Comparison of ENCODE assay signal across 9 cellular contexts in the genomic region with DNA sequence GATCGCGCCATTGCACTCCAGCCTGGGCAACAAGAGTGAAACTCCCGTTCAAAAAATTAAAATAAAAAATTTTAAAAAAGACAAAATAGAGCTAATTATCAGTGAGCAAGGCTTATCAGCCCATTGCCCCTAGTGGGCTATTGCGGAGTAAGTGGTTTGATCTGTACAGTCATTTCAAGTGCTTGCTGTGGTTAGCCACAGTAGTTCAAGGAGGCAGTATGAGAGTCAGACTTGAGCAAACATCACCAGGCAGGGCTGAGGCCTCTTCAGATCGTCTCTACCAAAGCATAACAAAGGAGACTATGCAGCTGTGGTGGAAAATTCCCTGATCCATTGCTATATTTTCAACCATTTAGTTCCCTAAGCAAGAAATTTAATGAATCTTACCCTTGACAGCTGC. TPM values are rescaled to one million over a fixed set of nuclear protein-coding genes. Genes with fewer than 3 reads are reported as not detected.
DNase-seq lines count a peak whose midpoint lies in the region; ATAC-seq and TF ChIP-seq lines count a peak whose summit lies in the region.
"Had no signal": no experiment of that assay in that cellular context is flagged by ENCODE, and none has a peak within 500 bp of the region (broad histone marks: within the 10 kb centered on the region; RNA-seq: fewer than 3 reads in every experiment).

No MANE protein-coding gene starts in this region.

- no peaks in the 10 kb centered on the region for H3K36me3 ChIP-seq in thyroid gland

- WGBS in thyroid gland, 2 donors, result 55 to 57% methylated on average over 5 of the region's 5 CpGs

- peak; percentile 71 for ATAC-seq in CD4-positive, alpha-beta T cell (ENCODE audit: poor library complexity)
- peak; percentile 90 for ATAC-seq in GM19023 (IDR thresholded peaks at IDR 0.05; ENCODE audit: unreplicated experiment)
- peak; percentile 90 for ATAC-seq in HG03064 (IDR thresholded peaks at IDR 0.05; ENCODE audit: low read depth, unreplicated experiment)

- no peak for TF ChIP-seq CTCF in CD4-positive, alpha-beta T cell (IDR thresholded peaks at IDR 0.05)
- peak; percentile 47 for TF ChIP-seq CTCF in chondrocyte (IDR thresholded peaks at IDR 0.05)
- peak in 4 of 6 experiments; percentile 20 to 38 (median 28) for TF ChIP-seq CTCF in thyroid gland (IDR thresholded peaks at IDR 0.05)
- TF ChIP-seq CTCF in coronary artery (IDR thresholded peaks at IDR 0.05), result no peak

- CTCF ChIA-PET in CD4-positive, alpha-beta T cell (lab: Charles Lee), result interaction anchor here (1.2 to 5.2 kb wide), 3 partner anchors 9 to 540 kb away, joined by 3 to 32 read pairs (median 4); no protein-coding TSS in a partner anchor

- peaks cover 11 to 17% of the 10 kb centered on the region in 2 donors for H3K4me1 ChIP-seq in thyroid gland

- intact Hi-C loops in CD4-positive, alpha-beta T cell (cut with DNase I, micrococcal nuclease), result loop anchor here in 1 of 2 experiments (10.0 kb wide), 3 partner anchors 156 to 1384 kb away; a partner anchor contains a TSS
- intact Hi-C loops in thyroid gland (cut with DNase I), result no loop called here

- no peak overlapping the region for H3K27ac Mint-ChIP-seq in CD4-positive, alpha-beta T cell
- peak overlapping the region; percentile 50 for H3K27ac Mint-ChIP-seq in chondrocyte (ENCODE audit: unreplicated experiment)
- H3K27ac Mint-ChIP-seq: IgD-negative memory B cell had no signal

- peaks cover 37% of the 10 kb centered on the region for H3K4me1 Mint-ChIP-seq in CD4-positive, alpha-beta T cell (ENCODE audit: low read depth)
- H3K4me1 Mint-ChIP-seq in chondrocyte (ENCODE audit: low read depth), result peaks cover 40% of the 10 kb centered on the region

- peaks cover 23% of the 10 kb centered on the region for H3K27me3 ChIP-seq in CD4-positive, alpha-beta T cell (ENCODE audit: control insufficient read depth, insufficient read depth, low read length)
- no peaks in the 10 kb centered on the region for H3K27me3 ChIP-seq in thyroid gland

- H3K27ac ChIP-seq in CD4-positive, alpha-beta T cell (ENCODE audit: low read depth, low read length), result no peak overlapping the region
- H3K27ac ChIP-seq in thyroid gland (peak overlapping the region in 1 of 3 donors; percentile 13), coronary artery (no peak overlapping the region)

- H3K4me3 Mint-ChIP-seq in CD4-positive, alpha-beta T cell, result peak overlapping the region; percentile 14
- no peak overlapping the region for H3K4me3 Mint-ChIP-seq in chondrocyte (ENCODE audit: unreplicated experiment)

- TF ChIP-seq POLR2A in thyroid gland (IDR thresholded peaks at IDR 0.05), result no peak

- no peak overlapping the region for H3K4me3 ChIP-seq in thyroid gland (replicated peaks in 1 of 3)
- H3K4me3 ChIP-seq in coronary artery, result no peak overlapping the region

- POLR2A ChIA-PET in CD4-positive, alpha-beta T cell (lab: Charles Lee), result no interaction called here

- H3K9me3 ChIP-seq in CD4-positive, alpha-beta T cell (ENCODE audit: control insufficient read depth, low read length), result no peaks in the 10 kb centered on the region
- H3K9me3 ChIP-seq in thyroid gland, result no peaks in the 10 kb centered on the region

- H3K9me3 Mint-ChIP-seq in CD4-positive, alpha-beta T cell, result no peaks in the 10 kb centered on the region
- H3K9me3 Mint-ChIP-seq in chondrocyte (ENCODE audit: low read depth), result no peaks in the 10 kb centered on the region
- H3K9me3 Mint-ChIP-seq: IgD-negative memory B cell had no signal

- H3K27me3 Mint-ChIP-seq in CD4-positive, alpha-beta T cell, result peaks cover 31% of the 10 kb centered on the region
- no peaks in the 10 kb centered on the region for H3K27me3 Mint-ChIP-seq in chondrocyte (ENCODE audit: low read depth)

- H3K36me3 Mint-ChIP-seq in CD4-positive, alpha-beta T cell (ENCODE audit: low read depth), result peaks cover 11% of the 10 kb centered on the region
- H3K36me3 Mint-ChIP-seq in chondrocyte (ENCODE audit: low read depth), result no peaks in the 10 kb centered on the region
- H3K36me3 Mint-ChIP-seq: IgD-negative memory B cell had no signal

- DNase-seq in CD4-positive, alpha-beta T cell, result peak in 3 of 10 experiments; percentile 31 to 42 (median 33)
- peak; percentile 52 for DNase-seq in OCI-M1 (lab: John Stamatoyannopoulos, UW)
- no peak for DNase-seq in chondrocyte (ENCODE audit: low spot score)
- DNase-seq in thyroid gland, result peak; percentile 68 to 76
- DNase-seq in occipital lobe (lab: John Stamatoyannopoulos, UW), result no peak
- DNase-seq in coronary artery (ENCODE audit: low spot score), result no peak

RNA-seq across cellular contexts. Expression of a gene that starts 4.3 kb away (rescaled TPM):
- total RNA-seq in CD4-positive, alpha-beta T cell, result 10 to 100 TPM; 14.2 to 15.2 TPM
- 44.5 to 49.2 TPM (median 47.8 TPM) in 3 replicates for total RNA-seq in chondrocyte
- total RNA-seq in thyroid gland, result 10 to 100 TPM; 67.5 to 92.9 (median 71.6) TPM
- 132 TPM for total RNA-seq in occipital lobe

RNA-seq across cellular contexts. Expression of a gene that starts 6.5 kb away (rescaled TPM):
- 1 to 10 TPM; 1.5 to 1.8 TPM for total RNA-seq in CD4-positive, alpha-beta T cell
- total RNA-seq in chondrocyte, result 33.0 to 53.8 TPM (median 49.2 TPM) in 3 replicates
- 10 to 100 TPM in 3 of 4 donors, 1 to 10 TPM in 1; 8.0 to 69.1 (median 20.5) TPM for total RNA-seq in thyroid gland
- total RNA-seq in occipital lobe, result 14.7 TPM

Comparison
In these comparisons a context has a peak if more than half of its experiments do, and no peak if none do; other contexts are left out.
1. DNase-seq: peak in OCI-M1 (single experiment) and thyroid gland (2 of 2); none in chondrocyte (single experiment), occipital lobe (single experiment) and coronary artery (single experiment).
2. CTCF ChIP-seq: peak in chondrocyte (single experiment) and thyroid gland (4 of 6); none in CD4-positive, alpha-beta T cell (single experiment) and coronary artery (single experiment).
3. Peak in every context shown above with its lines, with median percentiles within 50 percentile points of each other: ATAC-seq.